Comparison of ENCODE assay signal across 27 cellular contexts in genomic region chr12:127832172-127832571, GRCh38.
"Had no signal": no experiment of that assay in that cellular context is flagged by ENCODE, and none has a peak within 500 bp of the region (broad histone marks: within the 10 kb centered on the region; RNA-seq: fewer than 3 reads in every experiment).

No MANE protein-coding gene starts in this region.

- H3K4me3 ChIP-seq: stomach, suprapubic skin, testis, thoracic aorta, thyroid gland, tibial artery, tibial nerve, transverse colon, upper lobe of left lung, upper lobe of right lung, uterus, vagina had no signal

- H3K36me3 ChIP-seq: stomach, suprapubic skin, thoracic aorta, thyroid gland, tibial artery, tibial nerve, transverse colon, upper lobe of left lung, upper lobe of right lung, uterus, vagina had no signal

- FAIRE-seq: urothelium cell line had no signal

- H3K9me3 ChIP-seq: suprapubic skin, testis, thoracic aorta, thyroid gland, tibial artery, tibial nerve, transverse colon, upper lobe of left lung, upper lobe of right lung, uterus, vagina had no signal

- ATAC-seq: stimulated activated effector memory CD8-positive, alpha-beta T cell treated with anti-CD3 and anti-CD28 coated beads, Interleukin-12 subunit alpha, Interleukin-12 subunit beta, amount 100 ng/mL, for 72 hours; stimulated activated memory B cell treated with anti-CD40 and anti-IgM and Interleukin-4, amounts not matched to agents 10 μg/mL and 1 μg/mL and 100 μg/mL, for 72 hours; stimulated activated naive B cell treated with anti-CD40 and anti-IgM and Interleukin-4, amounts not matched to agents 10 μg/mL and 1 μg/mL and 100 μg/mL, for 72 hours; stimulated activated naive CD8-positive, alpha-beta T cell treated with anti-CD3 and anti-CD28 coated beads, Interleukin-15, amount 100 ng/mL, for 72 hours; stimulated activated naive CD8-positive, alpha-beta T cell treated with anti-CD3 and anti-CD28 coated beads, Interleukin-15, Interleukin-2, amounts not matched to agents 100 U/mL and 50 U/mL, for 24 hours; upper lobe of right lung had no signal

- H3K27me3 ChIP-seq: stomach, suprapubic skin, testis, thyroid gland, tibial artery, tibial nerve, transverse colon, upper lobe of left lung, upper lobe of right lung, uterus, vagina had no signal

- H3K27ac ChIP-seq: stomach, suprapubic skin, testis, thoracic aorta, thyroid gland, tibial artery, tibial nerve, transverse colon, upper lobe of left lung, upper lobe of right lung, uterus, vagina had no signal

- H3K4me1 ChIP-seq: stomach, testis, thyroid gland, tibial artery, transverse colon, upper lobe of right lung, uterus, vagina had no signal

- DNase-seq: stimulated activated CD4-positive, alpha-beta T cell treated with anti-CD3 and anti-CD28 coated beads, Interleukin-2, amount 100 ng/mL, for 48 hours; stimulated activated CD4-positive, alpha-beta T cell treated with anti-CD3 and anti-CD28 coated beads, Interleukin-4, amount 100 ng/mL, for 1 hour; stimulated activated CD4-positive, alpha-beta T cell treated with anti-CD3 and anti-CD28 coated beads, Interleukin-4, amount 100 ng/mL, for 24 hours; stimulated activated CD4-positive, alpha-beta T cell treated with anti-CD3 and anti-CD28 coated beads, Interleukin-4, amount 100 ng/mL, for 4 hours; stimulated activated CD8-positive, alpha-beta memory T cell treated with anti-CD3 and anti-CD28 coated beads, Interleukin-4, amount 100 ng/mL, for 48 hours; stimulated activated naive B cell treated with anti-CD40 and anti-IgM and Interleukin-4, amounts not matched to agents 10 μg/mL and 1 μg/mL and 100 μg/mL, for 72 hours; stimulated activated naive CD4-positive, alpha-beta T cell; stimulated activated naive CD4-positive, alpha-beta T cell treated with Interleukin-2 at 50 U/mL for 16 hours; stimulated activated naive CD8-positive, alpha-beta T cell treated with anti-CD3 and anti-CD28 coated beads, Interleukin-15, amount 100 ng/mL, for 72 hours; stimulated activated naive CD8-positive, alpha-beta T cell treated with anti-CD3 and anti-CD28 coated beads, Interleukin-15, Interleukin-2, amounts not matched to agents 100 U/mL and 50 U/mL, for 24 hours; stomach; substantia nigra; testis; thyroid gland; tibial artery; transverse colon; trophoblast cell; upper lobe of left lung; upper lobe of right lung; uterus had no signal
